8 cellular contexts compared by ENCODE assay signal in the genomic region with DNA sequence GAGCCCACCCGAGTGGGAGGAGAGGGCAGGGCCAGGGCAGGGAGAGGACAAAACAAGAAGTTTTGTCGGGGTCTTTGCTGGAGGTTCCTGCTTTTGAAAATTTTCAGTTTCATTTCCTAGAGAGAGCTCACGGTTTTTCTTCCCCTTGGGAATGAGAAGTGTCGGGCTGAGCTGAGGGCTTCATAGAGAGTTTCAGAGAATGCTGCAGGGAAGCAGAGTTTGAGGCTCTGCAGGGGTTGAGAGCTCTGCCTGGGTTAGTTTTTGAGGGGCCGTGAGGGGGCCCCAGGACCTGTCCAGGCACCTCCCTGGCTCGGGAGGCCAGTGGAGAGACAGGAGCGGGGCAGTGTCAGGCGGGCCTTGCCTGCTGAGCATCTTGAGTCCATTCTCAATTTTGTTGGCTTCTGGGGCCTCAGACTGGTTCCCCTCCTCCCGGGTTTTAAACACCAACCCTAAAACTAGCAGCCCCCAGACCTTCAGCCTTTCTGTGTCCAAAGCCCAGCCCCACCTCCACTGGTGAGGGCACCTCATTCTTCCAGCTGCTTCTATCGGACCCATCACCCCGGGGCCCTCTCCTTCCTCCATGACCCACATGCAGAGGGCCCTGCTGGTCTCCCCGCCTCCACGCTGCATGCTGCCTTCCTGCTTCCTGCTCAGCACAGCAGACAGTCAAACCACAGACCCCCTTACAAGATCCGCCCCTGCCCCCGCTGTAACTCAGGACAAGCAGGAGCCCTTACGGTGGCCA. TPM values are rescaled to one million over a fixed set of nuclear protein-coding genes. Genes with fewer than 3 reads are reported as not detected.
DNase-seq lines count a peak whose midpoint lies in the region; ATAC-seq and TF ChIP-seq lines count a peak whose summit lies in the region.

No MANE protein-coding gene starts in this region.

- H3K27ac Mint-ChIP-seq in activated CD8-positive, alpha-beta T cell treated with anti-CD3 and anti-CD28 coated beads, Interleukin-2, amount 10 ng/mL, durations not matched to agents 7 days and 5 days: peak overlapping the region; percentile 91

- H3K36me3 Mint-ChIP-seq in activated CD8-positive, alpha-beta T cell treated with anti-CD3 and anti-CD28 coated beads, Interleukin-2, amount 10 ng/mL, durations not matched to agents 7 days and 5 days (ENCODE audit: low read depth): peaks cover 38% of the 10 kb centered on the region

- no peak for TF ChIP-seq RAD21 in IMR-90 (IDR thresholded peaks at IDR 0.05; ENCODE audit: low read length)

- H3K4me1 ChIP-seq in IMR-90 (ENCODE audit: control insufficient read depth, insufficient read depth, low read length) (peaks cover 20% of the 10 kb centered on the region), gastroesophageal sphincter (peaks cover 2 to 55% (median 26%) of the 10 kb centered on the region in 3 donors)

- CTCF ChIA-PET in IMR-90 (lab: Yijun Ruan, JAX): no interaction called here
- CTCF ChIA-PET in activated CD8-positive, alpha-beta T cell treated with anti-CD3 and anti-CD28 coated beads, Interleukin-2, amount 10 ng/mL, durations not matched to agents 7 days and 5 days (lab: Charles Lee): interaction anchor here (0.9 to 1.7 kb wide), 5 partner anchors 9 to 163 kb away, joined by 3 to 5 read pairs (median 3); a partner anchor contains a TSS

- H2BK20ac ChIP-seq in IMR-90 (ENCODE audit: low read depth, low read length): no peak overlapping the region

- no peak overlapping the region for H3K18ac ChIP-seq in IMR-90 (ENCODE audit: low read depth, low read length)

- H2BK5ac ChIP-seq in IMR-90 (ENCODE audit: low read depth, low read length, poor library complexity, severe bottlenecking): no peak overlapping the region

- H3K4me3 ChIP-seq in IMR-90 (ENCODE audit: insufficient read depth, low read depth, low read length) (no peak overlapping the region), gastroesophageal sphincter (peak overlapping the region; percentile 21 to 47)

- no peak overlapping the region for H4K91ac ChIP-seq in IMR-90 (ENCODE audit: insufficient read depth, low read depth, low read length)

- peak overlapping the region; percentile 22; the same call in 1 of the 2 replicates for H2AK5ac ChIP-seq in IMR-90 (ENCODE audit: low read depth, low read length)

- H3K4me1 Mint-ChIP-seq in activated CD8-positive, alpha-beta T cell treated with anti-CD3 and anti-CD28 coated beads, Interleukin-2, amount 10 ng/mL, durations not matched to agents 7 days and 5 days (ENCODE audit: low read depth): peaks cover 39% of the 10 kb centered on the region

- TF ChIP-seq CTCF in IMR-90 (conservative IDR thresholded peaks at IDR 0.05; ENCODE audit: low read depth, low read length): no peak
- no peak for TF ChIP-seq CTCF in gastroesophageal sphincter (IDR thresholded peaks at IDR 0.05)

- H2AFZ ChIP-seq in IMR-90 (replicated peaks; ENCODE audit: low read length, poor library complexity): peak overlapping the region; percentile 17

- H2BK15ac ChIP-seq in IMR-90 (ENCODE audit: low read depth, low read length): no peak overlapping the region

- H3K4ac ChIP-seq in IMR-90 (ENCODE audit: low read depth, low read length): peak overlapping the region; percentile 57; the same call in 1 of the 2 replicates

- no peak overlapping the region for H4K5ac ChIP-seq in IMR-90 (ENCODE audit: low read depth, low read length)

- H3K27me3 ChIP-seq in IMR-90 (ENCODE audit: control insufficient read depth, insufficient read depth, low read length): no peaks in the 10 kb centered on the region
- no peaks in the 10 kb centered on the region for H3K27me3 ChIP-seq in gastroesophageal sphincter

- no peak for TF ChIP-seq EP300 in gastroesophageal sphincter (IDR thresholded peaks at IDR 0.05)

- H3K9me3 ChIP-seq in IMR-90 (ENCODE audit: control insufficient read depth, insufficient read depth, low read length) (no peaks in the 10 kb centered on the region), gastroesophageal sphincter (no peaks in the 10 kb centered on the region)

- H3K4me3 Mint-ChIP-seq in activated CD8-positive, alpha-beta T cell treated with anti-CD3 and anti-CD28 coated beads, Interleukin-2, amount 10 ng/mL, durations not matched to agents 7 days and 5 days: peak overlapping the region; percentile 91

- H3K9ac ChIP-seq in IMR-90 (ENCODE audit: low read depth, low read length): peak overlapping the region; percentile 31; the same call in 1 of the 2 replicates

- ATAC-seq in IMR-90 (ENCODE audit: low read depth) (no peak), gastroesophageal sphincter (no peak), HG03442 (IDR thresholded peaks at IDR 0.05; ENCODE audit: unreplicated experiment) (no peak), GM21529 (IDR thresholded peaks at IDR 0.05; ENCODE audit: unreplicated experiment) (no peak)
- peak; percentile 11 for ATAC-seq in activated CD8-positive, alpha-beta T cell treated with anti-CD3 and anti-CD28 coated beads, Interleukin-2, amount 10 ng/mL, durations not matched to agents 7 days and 5 days

- H3K27ac ChIP-seq in IMR-90 (ENCODE audit: insufficient read depth, low read length): peak overlapping the region; percentile 42; the same call in 1 of the 2 replicates
- peak overlapping the region in 3 of 4 donors; percentile 96 to 99 (median 98) for H3K27ac ChIP-seq in gastroesophageal sphincter

- dilution Hi-C loops in IMR-90 (cut with HindIII; ENCODE audit: low sequenced_read_pairs, unreplicated experiment): no loop called here

- WGBS in IMR-90 (ENCODE audit: extremely low coverage in 2 of 2, insufficient read length in 1 of 2), 2 experiments: 88% methylated on average over 2 of the region's 16 CpGs; no CpG with 5 or more reads in 1 of the 2 experiments
- 62 to 86% methylated on average over 5 to 12 of the region's 16 CpGs for WGBS in gastroesophageal sphincter (ENCODE audit: low coverage in 1 of 2), 2 donors

- 0 out of 2 replicates have a peak, but pooled peaks cover 3% of the 10 kb centered on the region for H3K9me1 ChIP-seq in IMR-90 (ENCODE audit: insufficient read depth, low read length)

- no peaks in the 10 kb centered on the region for H3K9me3 Mint-ChIP-seq in activated CD8-positive, alpha-beta T cell treated with anti-CD3 and anti-CD28 coated beads, Interleukin-2, amount 10 ng/mL, durations not matched to agents 7 days and 5 days (ENCODE audit: insufficient read depth)

- POLR2A ChIA-PET in IMR-90 (lab: Charles Lee; ENCODE audit: unreplicated experiment): no interaction called here
- POLR2A ChIA-PET in activated CD8-positive, alpha-beta T cell treated with anti-CD3 and anti-CD28 coated beads, Interleukin-2, amount 10 ng/mL, durations not matched to agents 7 days and 5 days (lab: Charles Lee): interaction anchor here (0.6 to 4.9 kb wide), 9 partner anchors 10 to 456 kb away, joined by 3 to 38 read pairs (median 3); a partner anchor contains a TSS

- no peak overlapping the region for H2AK9ac ChIP-seq in IMR-90 (replicated peaks; ENCODE audit: low read depth, low read length, poor library complexity)

- H3K56ac ChIP-seq in IMR-90 (ENCODE audit: extremely low read depth, insufficient read depth, low read length): no peak overlapping the region

- intact Hi-C loops in IMR-90 (cut with micrococcal nuclease): loop anchor here (5.0 kb wide), 2 partner anchors 42 to 257 kb away; a partner anchor contains a TSS

- H2BK120ac ChIP-seq in IMR-90 (ENCODE audit: low read depth, low read length): no peak overlapping the region

- no peak overlapping the region for H4K8ac ChIP-seq in IMR-90 (ENCODE audit: low read depth in 2 of 2, low read length in 2 of 2)

- TF ChIP-seq POLR2A in IMR-90 (IDR thresholded peaks at IDR 0.05; ENCODE audit: low read depth, low read length): no peak
- TF ChIP-seq POLR2A in gastroesophageal sphincter (IDR thresholded peaks at IDR 0.05): no peak

- BruUV-seq in IMR-90 (replicated peaks; lab: Mats Ljungman, UMichigan): no TSS peak

- no peak overlapping the region for H3K14ac ChIP-seq in IMR-90 (replicated peaks; ENCODE audit: low read depth, low read length)

- H3K79me1 ChIP-seq in IMR-90 (ENCODE audit: low read depth in 1 of 2, low read length in 2 of 2): peaks cover 16 to 53% of the 10 kb centered on the region in 2 experiments; a peak in 2 of 4 replicates

- H3K4me2 ChIP-seq in IMR-90 (ENCODE audit: low read depth, low read length): peak overlapping the region; percentile 70; the same call in 1 of the 2 replicates

- in situ Hi-C loops in IMR-90 (cut with MboI; ENCODE audit: low sequenced_read_pairs): no loop called here

- DNase-seq in IMR-90: no peak
- peak; percentile 83 for DNase-seq in activated CD8-positive, alpha-beta T cell treated with anti-CD3 and anti-CD28 coated beads, Interleukin-2, amount 10 ng/mL, durations not matched to agents 7 days and 5 days
- DNase-seq in stimulated activated CD8-positive, alpha-beta memory T cell treated with anti-CD3 and anti-CD28 coated beads, Interleukin-4, amount 100 ng/mL, for 48 hours: peak; percentile 79
- DNase-seq in OCI-M1 (lab: John Stamatoyannopoulos, UW): no peak
- DNase-seq in NCI-H2171 treated with DMSO at 0.1 percent for 48 hours (lab: John Stamatoyannopoulos, UW): no peak

- peaks cover 4% of the 10 kb centered on the region; the same call in 1 of the 2 replicates for H4K20me1 ChIP-seq in IMR-90 (ENCODE audit: insufficient read depth, low read length)

- no peak overlapping the region for H3K23ac ChIP-seq in IMR-90 (ENCODE audit: low read depth, low read length)

- H3K27me3 Mint-ChIP-seq in activated CD8-positive, alpha-beta T cell treated with anti-CD3 and anti-CD28 coated beads, Interleukin-2, amount 10 ng/mL, durations not matched to agents 7 days and 5 days (ENCODE audit: low read depth): no peaks in the 10 kb centered on the region

- H3K36me3 ChIP-seq in IMR-90 (ENCODE audit: control insufficient read depth, insufficient read depth, low read length): peaks cover 26% of the 10 kb centered on the region
- peaks cover 0 to 54% of the 10 kb centered on the region in 2 donors for H3K36me3 ChIP-seq in gastroesophageal sphincter

RNA-seq across cellular contexts. Expression of a gene that starts 3.6 kb away (rescaled TPM):
- 36.0 and 37.5 TPM in 2 replicates for total RNA-seq in IMR-90 (2012; rRNA removed)
- polyA plus RNA-seq in IMR-90 (2012; rRNA removed): 20.8 and 23.4 TPM in 2 replicates
- polyA plus RNA-seq in IMR-90 (2012; cell fraction: cytosol; rRNA removed): 11.3 and 20.0 TPM in 2 replicates
- polyA plus RNA-seq in IMR-90 (2012; cell fraction: nucleus; rRNA removed; ENCODE audit: low replicate concordance): 95.6 and 134 TPM in 2 replicates
- total RNA-seq in activated CD8-positive, alpha-beta T cell treated with anti-CD3 and anti-CD28 coated beads, Interleukin-2, amount 10 ng/mL, durations not matched to agents 7 days and 5 days: 100 to 1,000 TPM; 438 to 455 TPM
- 10 to 100 TPM; 59.2 to 87.6 (median 67.8) TPM for total RNA-seq in gastroesophageal sphincter

RNA-seq across cellular contexts. Expression of a gene that starts 44.0 kb away (rescaled TPM):
- total RNA-seq in IMR-90 (2012; rRNA removed) (2.2 and 3.2 TPM in 2 replicates), gastroesophageal sphincter (10 to 100 TPM in 3 of 4 donors, 1 to 10 TPM in 1; 7.9 to 19.7 (median 13.7) TPM)
- 15.6 and 17.2 TPM in 2 replicates for polyA plus RNA-seq in IMR-90 (2012; rRNA removed)
- polyA plus RNA-seq in IMR-90 (2012; cell fraction: cytosol; rRNA removed): 7.8 and 15.2 TPM in 2 replicates
- 43.1 and 103 TPM in 2 replicates for polyA plus RNA-seq in IMR-90 (2012; cell fraction: nucleus; rRNA removed; ENCODE audit: low replicate concordance)
- total RNA-seq in activated CD8-positive, alpha-beta T cell treated with anti-CD3 and anti-CD28 coated beads, Interleukin-2, amount 10 ng/mL, durations not matched to agents 7 days and 5 days: 1 to 10 TPM; 1.4 to 1.6 TPM

RNA-seq across cellular contexts. Expression of a gene that starts 44.1 kb away (rescaled TPM):
- 3.0 and 3.9 TPM in 2 replicates for total RNA-seq in IMR-90 (2012; rRNA removed)
- polyA plus RNA-seq in IMR-90 (2012; rRNA removed): 41.5 TPM in 2 replicates
- polyA plus RNA-seq in IMR-90 (2012; cell fraction: cytosol; rRNA removed): 45.7 and 54.0 TPM in 2 replicates
- polyA plus RNA-seq in IMR-90 (2012; cell fraction: nucleus; rRNA removed; ENCODE audit: low replicate concordance): 159 and 195 TPM in 2 replicates
- 1 to 10 TPM; 6.9 to 8.2 TPM for total RNA-seq in activated CD8-positive, alpha-beta T cell treated with anti-CD3 and anti-CD28 coated beads, Interleukin-2, amount 10 ng/mL, durations not matched to agents 7 days and 5 days
- total RNA-seq in gastroesophageal sphincter: 10 to 100 TPM; 16.8 to 39.2 (median 18.2) TPM

Comparison
In these comparisons a context has a peak if more than half of its experiments do, and no peak if none do; other contexts are left out.
1. DNase-seq: peak in activated CD8-positive, alpha-beta T cell treated with anti-CD3 and anti-CD28 coated beads, Interleukin-2, amount 10 ng/mL, durations not matched to agents 7 days and 5 days (single experiment) and stimulated activated CD8-positive, alpha-beta memory T cell treated with anti-CD3 and anti-CD28 coated beads, Interleukin-4, amount 100 ng/mL, for 48 hours (single experiment); none in IMR-90 (single experiment), OCI-M1 (single experiment) and NCI-H2171 treated with DMSO at 0.1 percent for 48 hours (single experiment).
2. RNA of a gene that starts 3.6 kb away (total RNA-seq): 438 to 455 TPM in activated CD8-positive, alpha-beta T cell treated with anti-CD3 and anti-CD28 coated beads, Interleukin-2, amount 10 ng/mL, durations not matched to agents 7 days and 5 days; 59.2 to 87.6 TPM in gastroesophageal sphincter and 36.0 to 37.5 TPM in IMR-90; every median in the first group is over 4 times any median in the second.